ENCODE assay signal across 1 cellular context in the genomic region with DNA sequence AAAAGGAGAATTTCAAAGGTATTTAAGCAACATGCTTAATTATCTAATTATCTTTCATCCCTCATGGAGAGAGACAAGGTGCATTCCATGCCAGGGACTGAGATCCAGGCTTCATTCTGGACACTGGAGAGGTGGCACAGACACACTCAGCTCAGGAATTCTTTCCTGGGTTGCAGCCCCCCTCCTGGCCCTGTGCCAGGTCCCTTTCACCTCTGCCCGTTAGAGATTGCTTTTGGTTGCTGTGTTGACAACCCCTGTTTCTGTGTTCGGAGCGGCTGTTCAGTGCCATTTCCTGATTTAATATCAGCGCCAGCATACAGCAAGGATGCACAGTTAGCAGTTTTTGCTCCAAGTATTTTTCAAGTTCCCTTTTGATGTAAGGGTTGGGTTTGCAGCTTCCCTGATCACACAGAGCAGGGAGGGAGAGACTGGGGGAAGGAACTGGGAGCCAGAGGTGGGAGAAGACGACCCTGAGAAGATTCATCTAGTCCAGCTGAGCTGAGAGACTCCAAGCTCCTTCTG.
A peak's percentile ranks its signal among the peaks of the same experiment; 100 is the strongest.
TF ChIP-seq lines count a peak whose summit lies in the region.

No MANE protein-coding gene starts in this region.

TF ChIP-seq in HepG2, 621 proteins besides CTCF, POLR2A, EP300 and RAD21 (continued from another document):
- TF ChIP-seq, protein P1, sequence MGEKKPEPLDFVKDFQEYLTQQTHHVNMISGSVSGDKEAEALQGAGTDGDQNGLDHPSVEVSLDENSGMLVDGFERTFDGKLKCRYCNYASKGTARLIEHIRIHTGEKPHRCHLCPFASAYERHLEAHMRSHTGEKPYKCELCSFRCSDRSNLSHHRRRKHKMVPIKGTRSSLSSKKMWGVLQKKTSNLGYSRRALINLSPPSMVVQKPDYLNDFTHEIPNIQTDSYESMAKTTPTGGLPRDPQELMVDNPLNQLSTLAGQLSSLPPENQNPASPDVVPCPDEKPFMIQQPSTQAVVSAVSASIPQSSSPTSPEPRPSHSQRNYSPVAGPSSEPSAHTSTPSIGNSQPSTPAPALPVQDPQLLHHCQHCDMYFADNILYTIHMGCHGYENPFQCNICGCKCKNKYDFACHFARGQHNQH (CRISPR knock-in tag; IDR thresholded peaks at IDR 0.05): no peak
- no peak for TF ChIP-seq U2AF2 (IDR thresholded peaks at IDR 0.05; ENCODE audit: low read depth, low read length)
- TF ChIP-seq MIER3 (CRISPR knock-in tag; IDR thresholded peaks at IDR 0.05; ENCODE audit: borderline replicate concordance): no peak
- peak; percentile 41 to 42; a peak in 2 of 4 replicates for TF ChIP-seq MAFK (conservative IDR thresholded peaks at IDR 0.05 in 1 of 2, IDR thresholded peaks at IDR 0.05 in 1 of 2; ENCODE audit: low read length in 2 of 2)
